Comparison of ENCODE assay signal across 1 cellular context in the genomic region with DNA sequence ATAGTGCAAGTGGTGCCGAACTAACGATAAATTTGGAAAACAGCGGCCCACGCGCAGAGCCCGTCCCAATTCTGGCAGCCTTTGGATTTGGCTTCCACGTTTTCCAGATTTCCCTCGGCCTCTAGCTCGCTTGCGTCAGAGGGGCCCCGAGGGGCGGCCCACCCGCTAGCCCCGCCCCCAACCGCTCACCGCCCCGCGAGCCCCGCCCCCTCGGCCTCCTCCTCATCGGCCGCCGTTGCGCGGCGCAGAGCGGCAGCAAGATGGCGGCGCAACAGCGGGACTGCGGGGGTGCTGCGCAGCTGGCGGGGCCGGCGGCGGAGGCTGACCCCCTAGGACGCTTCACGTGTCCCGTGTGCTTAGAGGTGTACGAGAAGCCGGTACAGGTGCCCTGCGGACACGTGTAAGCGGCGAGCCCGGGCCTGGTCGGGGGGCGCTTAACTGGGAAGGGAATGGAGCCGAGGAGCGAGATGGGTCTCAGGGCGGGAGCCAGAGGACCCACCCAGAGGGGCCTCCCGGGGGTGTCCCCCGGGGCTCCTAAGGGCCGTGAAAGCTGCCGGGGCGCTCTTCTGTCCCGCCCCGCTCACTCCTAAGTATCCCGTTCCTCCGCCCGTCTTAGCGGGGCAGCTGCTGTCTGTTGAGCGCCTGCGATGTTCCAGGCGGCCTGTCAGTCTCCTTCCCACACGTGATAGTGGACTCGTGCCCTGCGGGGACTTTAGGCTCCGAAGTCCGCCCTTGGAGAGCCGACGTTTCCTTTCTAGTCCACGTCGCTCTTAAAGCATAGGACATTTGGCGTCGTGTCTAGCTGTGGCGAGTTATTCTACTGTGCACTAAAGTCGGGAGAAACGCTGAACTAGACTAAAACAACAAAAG.
TF ChIP-seq lines count a peak whose summit lies in the region.

A gene with protein sequence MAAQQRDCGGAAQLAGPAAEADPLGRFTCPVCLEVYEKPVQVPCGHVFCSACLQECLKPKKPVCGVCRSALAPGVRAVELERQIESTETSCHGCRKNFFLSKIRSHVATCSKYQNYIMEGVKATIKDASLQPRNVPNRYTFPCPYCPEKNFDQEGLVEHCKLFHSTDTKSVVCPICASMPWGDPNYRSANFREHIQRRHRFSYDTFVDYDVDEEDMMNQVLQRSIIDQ (plus strand): TSS at position 245 of the 870 bp plus-strand sequence. CDS start 16 bp downstream, at position 261.

TF ChIP-seq in HepG2, 621 proteins besides CTCF, POLR2A, EP300 and RAD21 (continued from another document and continues in another):
- TF ChIP-seq, protein P1, sequence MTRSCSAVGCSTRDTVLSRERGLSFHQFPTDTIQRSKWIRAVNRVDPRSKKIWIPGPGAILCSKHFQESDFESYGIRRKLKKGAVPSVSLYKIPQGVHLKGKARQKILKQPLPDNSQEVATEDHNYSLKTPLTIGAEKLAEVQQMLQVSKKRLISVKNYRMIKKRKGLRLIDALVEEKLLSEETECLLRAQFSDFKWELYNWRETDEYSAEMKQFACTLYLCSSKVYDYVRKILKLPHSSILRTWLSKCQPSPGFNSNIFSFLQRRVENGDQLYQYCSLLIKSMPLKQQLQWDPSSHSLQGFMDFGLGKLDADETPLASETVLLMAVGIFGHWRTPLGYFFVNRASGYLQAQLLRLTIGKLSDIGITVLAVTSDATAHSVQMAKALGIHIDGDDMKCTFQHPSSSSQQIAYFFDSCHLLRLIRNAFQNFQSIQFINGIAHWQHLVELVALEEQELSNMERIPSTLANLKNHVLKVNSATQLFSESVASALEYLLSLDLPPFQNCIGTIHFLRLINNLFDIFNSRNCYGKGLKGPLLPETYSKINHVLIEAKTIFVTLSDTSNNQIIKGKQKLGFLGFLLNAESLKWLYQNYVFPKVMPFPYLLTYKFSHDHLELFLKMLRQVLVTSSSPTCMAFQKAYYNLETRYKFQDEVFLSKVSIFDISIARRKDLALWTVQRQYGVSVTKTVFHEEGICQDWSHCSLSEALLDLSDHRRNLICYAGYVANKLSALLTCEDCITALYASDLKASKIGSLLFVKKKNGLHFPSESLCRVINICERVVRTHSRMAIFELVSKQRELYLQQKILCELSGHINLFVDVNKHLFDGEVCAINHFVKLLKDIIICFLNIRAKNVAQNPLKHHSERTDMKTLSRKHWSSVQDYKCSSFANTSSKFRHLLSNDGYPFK (CRISPR knock-in tag; IDR thresholded peaks at IDR 0.05; ENCODE audit: borderline replicate concordance), result peak; percentile 66; the same call in 1 of the 2 replicates
- TF ChIP-seq MAF1 (CRISPR knock-in tag; IDR thresholded peaks at IDR 0.05; ENCODE audit: borderline replicate concordance) (no peak), FOXA3 (CRISPR knock-in tag; IDR thresholded peaks at IDR 0.05) (peak; percentile 66), SOX6 (IDR thresholded peaks at IDR 0.05) (no peak), SOX6 (CRISPR knock-in tag; IDR thresholded peaks at IDR 0.05) (peak; percentile 40; the same call in 1 of the 2 replicates), ZNF816 (CRISPR knock-in tag; IDR thresholded peaks at IDR 0.05; ENCODE audit: borderline replicate concordance) (0 out of 2 replicates have a peak, but pooled peaks have one; percentile 20), ZNF7 (CRISPR knock-in tag; IDR thresholded peaks at IDR 0.05) (peak; percentile 6; the same call in 1 of the 2 replicates), KLF9 (CRISPR knock-in tag; IDR thresholded peaks at IDR 0.05; ENCODE audit: low read depth) (peak; percentile 90), ZNF678 (CRISPR knock-in tag; IDR thresholded peaks at IDR 0.05) (no peak), ZNF407 (CRISPR knock-in tag; IDR thresholded peaks at IDR 0.05; ENCODE audit: not compliant biosample characterization) (peak; percentile 82), SOX13 (IDR thresholded peaks at IDR 0.05) (no peak), SOX13 (CRISPR knock-in tag; conservative IDR thresholded peaks at IDR 0.05 in 1 of 2, IDR thresholded peaks at IDR 0.05 in 1 of 2) (peak in 1 of 2 experiments; percentile 45; a peak in 1 of 4 replicates), KDM1A (CRISPR knock-in tag; IDR thresholded peaks at IDR 0.05) (no peak; the same call in 1 of the 2 replicates), ZMAT3 (CRISPR knock-in tag; conservative IDR thresholded peaks at IDR 0.05) (0 out of 2 replicates have a peak, but pooled peaks have one; percentile 70), ZNF572 (CRISPR knock-in tag; IDR thresholded peaks at IDR 0.05) (peak; percentile 44; the same call in 1 of the 2 replicates), ZNF577 (CRISPR knock-in tag; IDR thresholded peaks at IDR 0.05; ENCODE audit: borderline replicate concordance, low read depth) (0 out of 2 replicates have a peak, but pooled peaks have one; percentile 33), HNF4G (IDR thresholded peaks at IDR 0.05; ENCODE audit: borderline replicate concordance, low read depth, low read length) (peak; percentile 59; the same call in 1 of the 2 replicates), HNF4G (CRISPR knock-in tag; IDR thresholded peaks at IDR 0.05; ENCODE audit: borderline replicate concordance, low read depth) (no peak), ZBTB7A (CRISPR knock-in tag; IDR thresholded peaks at IDR 0.05) (no peak), ARID4A (CRISPR knock-in tag; IDR thresholded peaks at IDR 0.05; ENCODE audit: borderline replicate concordance) (peak; percentile 93), RARA (CRISPR knock-in tag; IDR thresholded peaks at IDR 0.05) (peak; percentile 41; the same call in 1 of the 2 replicates), ZNF296 (CRISPR knock-in tag; conservative IDR thresholded peaks at IDR 0.05) (no peak), TAF1 (CRISPR knock-in tag; IDR thresholded peaks at IDR 0.05) (peak; percentile 98), EZH2 (conservative IDR thresholded peaks at IDR 0.05; ENCODE audit: low read depth, low read length) (no peak), ZBTB3 (CRISPR knock-in tag; IDR thresholded peaks at IDR 0.05; ENCODE audit: borderline replicate concordance, low read depth) (no peak), KMT2B (CRISPR knock-in tag; IDR thresholded peaks at IDR 0.05) (peak; percentile 86)
- TF ChIP-seq, protein P2, sequence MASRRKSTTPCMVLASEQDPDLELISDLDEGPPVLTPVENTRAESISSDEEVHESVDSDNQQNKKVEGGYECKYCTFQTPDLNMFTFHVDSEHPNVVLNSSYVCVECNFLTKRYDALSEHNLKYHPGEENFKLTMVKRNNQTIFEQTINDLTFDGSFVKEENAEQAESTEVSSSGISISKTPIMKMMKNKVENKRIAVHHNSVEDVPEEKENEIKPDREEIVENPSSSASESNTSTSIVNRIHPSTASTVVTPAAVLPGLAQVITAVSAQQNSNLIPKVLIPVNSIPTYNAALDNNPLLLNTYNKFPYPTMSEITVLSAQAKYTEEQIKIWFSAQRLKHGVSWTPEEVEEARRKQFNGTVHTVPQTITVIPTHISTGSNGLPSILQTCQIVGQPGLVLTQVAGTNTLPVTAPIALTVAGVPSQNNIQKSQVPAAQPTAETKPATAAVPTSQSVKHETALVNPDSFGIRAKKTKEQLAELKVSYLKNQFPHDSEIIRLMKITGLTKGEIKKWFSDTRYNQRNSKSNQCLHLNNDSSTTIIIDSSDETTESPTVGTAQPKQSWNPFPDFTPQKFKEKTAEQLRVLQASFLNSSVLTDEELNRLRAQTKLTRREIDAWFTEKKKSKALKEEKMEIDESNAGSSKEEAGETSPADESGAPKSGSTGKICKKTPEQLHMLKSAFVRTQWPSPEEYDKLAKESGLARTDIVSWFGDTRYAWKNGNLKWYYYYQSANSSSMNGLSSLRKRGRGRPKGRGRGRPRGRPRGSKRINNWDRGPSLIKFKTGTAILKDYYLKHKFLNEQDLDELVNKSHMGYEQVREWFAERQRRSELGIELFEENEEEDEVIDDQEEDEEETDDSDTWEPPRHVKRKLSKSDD (CRISPR knock-in tag; IDR thresholded peaks at IDR 0.05; ENCODE audit: low read depth), result peak; percentile 92
- TF ChIP-seq, protein P3, sequence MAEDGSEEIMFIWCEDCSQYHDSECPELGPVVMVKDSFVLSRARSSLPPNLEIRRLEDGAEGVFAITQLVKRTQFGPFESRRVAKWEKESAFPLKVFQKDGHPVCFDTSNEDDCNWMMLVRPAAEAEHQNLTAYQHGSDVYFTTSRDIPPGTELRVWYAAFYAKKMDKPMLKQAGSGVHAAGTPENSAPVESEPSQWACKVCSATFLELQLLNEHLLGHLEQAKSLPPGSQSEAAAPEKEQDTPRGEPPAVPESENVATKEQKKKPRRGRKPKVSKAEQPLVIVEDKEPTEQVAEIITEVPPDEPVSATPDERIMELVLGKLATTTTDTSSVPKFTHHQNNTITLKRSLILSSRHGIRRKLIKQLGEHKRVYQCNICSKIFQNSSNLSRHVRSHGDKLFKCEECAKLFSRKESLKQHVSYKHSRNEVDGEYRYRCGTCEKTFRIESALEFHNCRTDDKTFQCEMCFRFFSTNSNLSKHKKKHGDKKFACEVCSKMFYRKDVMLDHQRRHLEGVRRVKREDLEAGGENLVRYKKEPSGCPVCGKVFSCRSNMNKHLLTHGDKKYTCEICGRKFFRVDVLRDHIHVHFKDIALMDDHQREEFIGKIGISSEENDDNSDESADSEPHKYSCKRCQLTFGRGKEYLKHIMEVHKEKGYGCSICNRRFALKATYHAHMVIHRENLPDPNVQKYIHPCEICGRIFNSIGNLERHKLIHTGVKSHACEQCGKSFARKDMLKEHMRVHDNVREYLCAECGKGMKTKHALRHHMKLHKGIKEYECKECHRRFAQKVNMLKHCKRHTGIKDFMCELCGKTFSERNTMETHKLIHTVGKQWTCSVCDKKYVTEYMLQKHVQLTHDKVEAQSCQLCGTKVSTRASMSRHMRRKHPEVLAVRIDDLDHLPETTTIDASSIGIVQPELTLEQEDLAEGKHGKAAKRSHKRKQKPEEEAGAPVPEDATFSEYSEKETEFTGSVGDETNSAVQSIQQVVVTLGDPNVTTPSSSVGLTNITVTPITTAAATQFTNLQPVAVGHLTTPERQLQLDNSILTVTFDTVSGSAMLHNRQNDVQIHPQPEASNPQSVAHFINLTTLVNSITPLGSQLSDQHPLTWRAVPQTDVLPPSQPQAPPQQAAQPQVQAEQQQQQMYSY (CRISPR knock-in tag; IDR thresholded peaks at IDR 0.05), result peak; percentile 99
